Comparison of ENCODE assay signal across 23 cellular contexts in the genomic region with DNA sequence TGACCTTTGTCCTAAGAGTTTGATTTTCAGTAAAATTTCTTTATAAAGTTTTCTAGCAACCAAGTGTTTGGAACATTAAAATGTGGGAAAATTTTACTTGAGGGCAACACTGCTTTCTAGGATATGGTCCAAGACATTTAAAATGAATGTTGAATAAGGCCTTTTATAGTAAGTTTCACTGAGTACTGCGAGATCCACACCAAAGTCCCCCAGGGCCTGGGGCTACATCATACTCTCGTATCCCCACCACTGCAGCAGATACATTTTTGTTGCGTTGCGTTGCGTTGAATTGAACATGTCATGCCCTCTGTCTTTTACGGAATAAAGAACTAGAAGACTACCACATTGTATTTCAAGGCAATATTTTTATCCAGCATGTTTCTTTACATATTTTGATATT.
"Had no signal": no experiment of that assay in that cellular context is flagged by ENCODE, and none has a peak within 500 bp of the region (broad histone marks: within the 10 kb centered on the region; RNA-seq: fewer than 3 reads in every experiment).

No MANE protein-coding gene starts in this region.

- H3K4me1 Mint-ChIP-seq: nephron progenitor cell, neural progenitor cell had no signal

- H3K27me3 Mint-ChIP-seq: progenitor cell of endocrine pancreas had no signal

- H3K27ac Mint-ChIP-seq: immature natural killer cell; naive B cell; natural killer cell; nephron progenitor cell; neural progenitor cell; progenitor cell of endocrine pancreas; stimulated activated naive B cell treated with anti-CD40 and anti-IgM and Interleukin-4, amounts not matched to agents 10 μg/mL and 1 μg/mL and 100 μg/mL, for 72 hours had no signal

- H3K9me3 Mint-ChIP-seq: immature natural killer cell; natural killer cell; nephron progenitor cell; stimulated activated naive B cell treated with anti-CD40 and anti-IgM and Interleukin-4, amounts not matched to agents 10 μg/mL and 1 μg/mL and 100 μg/mL, for 72 hours had no signal

- H3K36me3 Mint-ChIP-seq: naive B cell; natural killer cell; stimulated activated naive B cell treated with anti-CD40 and anti-IgM and Interleukin-4, amounts not matched to agents 10 μg/mL and 1 μg/mL and 100 μg/mL, for 72 hours had no signal

- DNase-seq: hypothalamus; immature natural killer cell; kidney; left colon; left lung; lower lobe of right lung; mammary epithelial cell; mesenchymal stem cell; naive B cell; natural killer cell; nephron progenitor cell; ovary; right lobe of liver; stimulated activated CD4-positive, alpha-beta T cell treated with anti-CD3 and anti-CD28 coated beads, Interleukin-12 subunit alpha, Interleukin-12 subunit beta, amount 100 ng/mL, for 4 hours; stimulated activated naive B cell treated with anti-CD40 and anti-IgM and Interleukin-4, amounts not matched to agents 10 μg/mL and 1 μg/mL and 100 μg/mL, for 72 hours; stimulated activated naive CD8-positive, alpha-beta T cell treated with anti-CD3 and anti-CD28 coated beads, Interleukin-15, Interleukin-2, amounts not matched to agents 100 U/mL and 50 U/mL, for 24 hours; stomach; testis; thyroid gland; transverse colon; upper lobe of right lung had no signal

- ATAC-seq: left colon; left lung; lower lobe of right lung; natural killer cell; right lobe of liver; stimulated activated naive B cell treated with anti-CD40 and anti-IgM and Interleukin-4, amounts not matched to agents 10 μg/mL and 1 μg/mL and 100 μg/mL, for 72 hours; stimulated activated naive CD8-positive, alpha-beta T cell treated with anti-CD3 and anti-CD28 coated beads, Interleukin-15, Interleukin-2, amounts not matched to agents 100 U/mL and 50 U/mL, for 24 hours; upper lobe of right lung had no signal

- H3K4me3 Mint-ChIP-seq: immature natural killer cell; naive B cell; natural killer cell; nephron progenitor cell; neural progenitor cell; stimulated activated naive B cell treated with anti-CD40 and anti-IgM and Interleukin-4, amounts not matched to agents 10 μg/mL and 1 μg/mL and 100 μg/mL, for 72 hours had no signal
